Comparison of ENCODE assay signal across 16 cellular contexts in genomic region chr7:116197355-116197754, GRCh38. TPM values are rescaled to one million over a fixed set of nuclear protein-coding genes. Genes with fewer than 3 reads are reported as not detected.
DNase-seq lines count a peak whose midpoint lies in the region; ATAC-seq and TF ChIP-seq lines count a peak whose summit lies in the region.
"Had no signal": no experiment of that assay in that cellular context is flagged by ENCODE, and none has a peak within 500 bp of the region (broad histone marks: within the 10 kb centered on the region; RNA-seq: fewer than 3 reads in every experiment).

No MANE protein-coding gene starts in this region.

- no peak for TF ChIP-seq CTCF in thyroid gland (IDR thresholded peaks at IDR 0.05)

- H3K36me3 ChIP-seq in thyroid gland = no peaks in the 10 kb centered on the region
- H3K36me3 ChIP-seq: BLaER1 treated with 17β-estradiol and CSF1 and Interleukin-3, amounts not matched to agents 10 nM and 100 nM had no signal

- no peaks in the 10 kb centered on the region for H3K9me3 ChIP-seq in thyroid gland
- H3K9me3 ChIP-seq: BLaER1 treated with 17β-estradiol and CSF1 and Interleukin-3, amounts not matched to agents 10 nM and 100 nM had no signal

- ATAC-seq in HG02678 (IDR thresholded peaks at IDR 0.05; ENCODE audit: unreplicated experiment) = no peak
- ATAC-seq: SK-N-SH treated with all-trans-retinoic acid at 6 μM for 48 hours had no signal

- TF ChIP-seq POLR2A in thyroid gland (IDR thresholded peaks at IDR 0.05) = no peak

- peak; percentile 15 for DNase-seq in GM03348 (ENCODE audit: low spot score)
- peak; percentile 54 for DNase-seq in RPMI7951 (ENCODE audit: low read depth)
- DNase-seq in fibroblast of gingiva (ENCODE audit: low read depth) = peak; percentile 83
- DNase-seq in middle frontal gyrus (ENCODE audit: extremely low spot score, low spot score) = no peak
- DNase-seq in thyroid gland = no peak
- no peak for DNase-seq in iPS-NIHi7 (ENCODE audit: extremely low spot score)
- DNase-seq: DMS79 treated with DMSO at 0.1 percent for 48 hours, NCI-H1105 treated with DMSO at 0.1 percent for 48 hours, NCI-H1694 treated with DMSO at 0.1 percent for 48 hours, NCI-H2107, NCI-H69, SHP77, T-helper 1 cell had no signal

- no peaks in the 10 kb centered on the region for H3K4me1 ChIP-seq in thyroid gland

- intact Hi-C loops in thyroid gland (cut with DNase I) = no loop called here

- WGBS in thyroid gland, 2 donors = 94 to 95% methylated on average over 3 of the region's 3 CpGs

- no peak overlapping the region for H3K4me3 ChIP-seq in thyroid gland (replicated peaks in 1 of 3)
- H3K4me3 ChIP-seq: BLaER1 treated with 17β-estradiol and CSF1 and Interleukin-3, amounts not matched to agents 10 nM and 100 nM had no signal

- H3K27ac ChIP-seq in thyroid gland = no peak overlapping the region
- H3K27ac ChIP-seq: BLaER1 treated with 17β-estradiol and CSF1 and Interleukin-3, amounts not matched to agents 10 nM and 100 nM had no signal

- no peaks in the 10 kb centered on the region for H3K27me3 ChIP-seq in thyroid gland
- H3K27me3 ChIP-seq: BLaER1 treated with 17β-estradiol and CSF1 and Interleukin-3, amounts not matched to agents 10 nM and 100 nM had no signal

RNA-seq across cellular contexts. Expression of gene TES, which starts 13.0 kb away (rescaled TPM):
- 110 and 111 TPM in 2 replicates for total RNA-seq in RPMI7951 (2014; rRNA removed; shearing (Covaris generic))
- 100 to 1,000 TPM; 148 to 177 (median 158) TPM for total RNA-seq in thyroid gland

Comparison
In these comparisons a context has a peak if more than half of its experiments do, and no peak if none do; other contexts are left out.
1. DNase-seq: peak in GM03348 (single experiment), RPMI7951 (single experiment) and fibroblast of gingiva (single experiment); none in middle frontal gyrus (single experiment), thyroid gland (0 of 2) and iPS-NIHi7 (single experiment).